ENCODE assay signal across 17 cellular contexts in genomic region chr9:133854785-133855184, GRCh38.
DNase-seq lines count a peak whose midpoint lies in the region; ATAC-seq and TF ChIP-seq lines count a peak whose summit lies in the region.
"Had no signal": no experiment of that assay in that cellular context is flagged by ENCODE, and none has a peak within 500 bp of the region (broad histone marks: within the 10 kb centered on the region; RNA-seq: fewer than 3 reads in every experiment).

No MANE protein-coding gene starts in this region.

- no peak overlapping the region for H3K4me3 Mint-ChIP-seq in mesothelial cell of epicardium
- H3K4me3 Mint-ChIP-seq: T-helper 17 cell had no signal

- in situ Hi-C loops in transverse colon (cut with MboI; ENCODE audit: low pct_ligation_motif_present in 1 of 4, low pct_unique_long_range_greater_than_20kb in 1 of 4, low sequenced_read_pairs in 3 of 4): no loop called here

- intact Hi-C loops in adrenal gland (cut with DNase I) (no loop called here), transverse colon (cut with DNase I; ENCODE audit: low total_unique reads) (no loop called here)

- no peaks in the 10 kb centered on the region for H3K27me3 Mint-ChIP-seq in mesothelial cell of epicardium (ENCODE audit: low read depth)
- H3K27me3 Mint-ChIP-seq: T-helper 17 cell had no signal

- TF ChIP-seq POLR2A in adrenal gland (IDR thresholded peaks at IDR 0.05) (no peak), transverse colon (IDR thresholded peaks at IDR 0.05) (no peak)

- peak overlapping the region; percentile 92 for H3K27ac Mint-ChIP-seq in mesothelial cell of epicardium

- H3K36me3 Mint-ChIP-seq in mesothelial cell of epicardium: peaks cover 13% of the 10 kb centered on the region

- TF ChIP-seq CTCF in adrenal gland (IDR thresholded peaks at IDR 0.05): no peak
- no peak for TF ChIP-seq CTCF in mesothelial cell of epicardium (IDR thresholded peaks at IDR 0.05; ENCODE audit: unreplicated experiment)
- no peak for TF ChIP-seq CTCF in transverse colon (IDR thresholded peaks at IDR 0.05)

- H3K9me3 ChIP-seq in adrenal gland (replicated peaks in 1 of 3): no peaks in the 10 kb centered on the region
- H3K9me3 ChIP-seq in transverse colon: no peaks in the 10 kb centered on the region
- H3K9me3 ChIP-seq: left lung, testis had no signal

- no peaks in the 10 kb centered on the region for H3K9me3 Mint-ChIP-seq in mesothelial cell of epicardium

- peaks cover 21% of the 10 kb centered on the region for H3K4me1 Mint-ChIP-seq in mesothelial cell of epicardium
- H3K4me1 Mint-ChIP-seq: T-helper 17 cell had no signal

- DNase-seq in NCI-H2081 treated with DMSO at 0.1 percent for 48 hours (lab: John Stamatoyannopoulos, UW) (peak; percentile 51), adrenal gland (no peak), mesothelial cell of epicardium (ENCODE audit: low spot score in 2 of 2, unreplicated experiment in 2 of 2) (no peak), transverse colon (no peak), NCI-H526 (lab: John Stamatoyannopoulos, UW) (no peak), GOT3 (lab: John Stamatoyannopoulos, UW) (no peak)
- DNase-seq: activated CD4-positive, CD25-positive, alpha-beta regulatory T cell treated with anti-CD3 and anti-CD28 coated beads, Interleukin-2, amount 50 U/mL, for 72 hours; activated gamma-delta T cell; foreskin fibroblast; SHP77 treated with DMSO at 0.1 percent for 48 hours; stimulated activated CD4-positive, alpha-beta T cell treated with anti-CD3 and anti-CD28 coated beads, Interleukin-4, amount 100 ng/mL, for 4 hours; stimulated activated CD8-positive, alpha-beta memory T cell treated with anti-CD3 and anti-CD28 coated beads, Interleukin-4, amount 100 ng/mL, for 48 hours; T-helper 17 cell; testis had no signal

- no peak for TF ChIP-seq EP300 in transverse colon (IDR thresholded peaks at IDR 0.05; ENCODE audit: low read depth)

- H3K4me1 ChIP-seq in adrenal gland (replicated peaks in 1 of 2) (peaks cover 13 to 18% of the 10 kb centered on the region in 2 donors), transverse colon (peaks cover 5 to 19% (median 9%) of the 10 kb centered on the region in 4 donors)
- H3K4me1 ChIP-seq: parathyroid adenoma, testis had no signal

- no peaks in the 10 kb centered on the region for H3K27me3 ChIP-seq in adrenal gland
- no peaks in the 10 kb centered on the region for H3K27me3 ChIP-seq in transverse colon
- H3K27me3 ChIP-seq: left lung, testis had no signal

- H3K36me3 ChIP-seq in adrenal gland (replicated peaks in 1 of 2): no peaks in the 10 kb centered on the region
- no peaks in the 10 kb centered on the region for H3K36me3 ChIP-seq in transverse colon
- H3K36me3 ChIP-seq: left lung had no signal

- no peak for ATAC-seq in HG03196 (IDR thresholded peaks at IDR 0.05; ENCODE audit: unreplicated experiment)
- ATAC-seq: T-helper 17 cell had no signal

- H3K4me3 ChIP-seq in adrenal gland (no peak overlapping the region), transverse colon (no peak overlapping the region)
- H3K4me3 ChIP-seq: left lung, testis had no signal

- 89 to 94% (median 91%) methylated on average over 5 of the region's 5 CpGs for WGBS in adrenal gland, 4 donors
- WGBS in transverse colon (ENCODE audit: low coverage in 1 of 2), 2 donors: 89% methylated on average over 5 of the region's 5 CpGs; no CpG with 5 or more reads in 1 of the 2 donors

- H3K27ac ChIP-seq in adrenal gland (peak overlapping the region; percentile 59 to 95 (median 79)), transverse colon (peak overlapping the region; percentile 69 to 78 (median 74))
- H3K27ac ChIP-seq: testis had no signal
